Comparison of ENCODE assay signal across 10 cellular contexts in the genomic region with DNA sequence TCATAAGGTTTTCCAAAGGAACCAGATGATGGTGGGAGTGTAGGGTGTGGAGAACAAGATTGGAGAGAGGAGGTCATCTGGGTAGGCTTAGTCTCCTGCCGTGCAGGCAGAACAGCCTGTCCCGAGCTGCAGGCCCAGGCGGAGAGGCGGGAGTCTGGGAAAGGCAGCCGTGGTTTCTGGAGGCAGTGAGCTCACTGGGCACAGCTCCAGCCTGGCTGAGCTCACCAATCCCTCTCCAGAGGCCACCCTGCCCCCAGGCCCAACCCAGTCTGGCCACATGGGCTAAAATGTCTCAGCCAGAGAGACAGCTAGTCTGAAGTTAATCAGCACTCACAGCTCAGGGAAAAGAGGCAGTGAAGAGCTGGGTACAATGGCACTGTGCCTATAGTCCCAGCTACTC. TPM values are rescaled to one million over a fixed set of nuclear protein-coding genes. Genes with fewer than 3 reads are reported as not detected.
A peak's percentile ranks its signal among the peaks of the same experiment; 100 is the strongest.
DNase-seq lines count a peak whose midpoint lies in the region; ATAC-seq, FAIRE-seq and TF ChIP-seq lines count a peak whose summit lies in the region.
"Had no signal": no experiment of that assay in that cellular context is flagged by ENCODE, and none has a peak within 500 bp of the region (broad histone marks: within the 10 kb centered on the region; RNA-seq: fewer than 3 reads in every experiment).

No MANE protein-coding gene starts in this region.

- POLR2A ChIA-PET in Caco-2 (lab: Charles Lee) = no interaction called here

- H3K27me3 Mint-ChIP-seq in activated CD8-positive, alpha-beta memory T cell treated with anti-CD3 and anti-CD28 coated beads, Interleukin-2, amount 10 ng/mL, durations not matched to agents 7 days and 5 days = no peaks in the 10 kb centered on the region
- no peaks in the 10 kb centered on the region for H3K27me3 Mint-ChIP-seq in Caco-2 (ENCODE audit: insufficient read depth, unreplicated experiment)

- no peaks in the 10 kb centered on the region for H3K36me3 Mint-ChIP-seq in activated CD8-positive, alpha-beta memory T cell treated with anti-CD3 and anti-CD28 coated beads, Interleukin-2, amount 10 ng/mL, durations not matched to agents 7 days and 5 days
- H3K36me3 Mint-ChIP-seq in Caco-2 (ENCODE audit: insufficient read depth, unreplicated experiment) = no peaks in the 10 kb centered on the region

- no peak overlapping the region for H3K4me3 Mint-ChIP-seq in activated CD8-positive, alpha-beta memory T cell treated with anti-CD3 and anti-CD28 coated beads, Interleukin-2, amount 10 ng/mL, durations not matched to agents 7 days and 5 days
- H3K4me3 Mint-ChIP-seq in Caco-2 (ENCODE audit: unreplicated experiment) = no peak overlapping the region

- H3K36me3 ChIP-seq in vagina (peaks cover 0 to 24% of the 10 kb centered on the region in 2 donors), Caco-2 (ENCODE audit: control insufficient read depth, insufficient read depth, low read length) (peaks cover 1% of the 10 kb centered on the region; the same call in 1 of the 2 replicates)

- intact Hi-C loops in vagina (cut with DNase I) = no loop called here
- intact Hi-C loops in Caco-2 (cut with micrococcal nuclease; ENCODE audit: unreplicated experiment) = no loop called here

- peak overlapping the region; percentile 93 for H3K27ac ChIP-seq in vagina
- H3K27ac ChIP-seq: BLaER1 treated with 17β-estradiol and CSF1 and Interleukin-3, amounts not matched to agents 10 nM and 100 nM; cardiac muscle cell had no signal

- TF ChIP-seq CTCF in vagina (IDR thresholded peaks at IDR 0.05) = no peak
- no peak for TF ChIP-seq CTCF in Caco-2 (IDR thresholded peaks at IDR 0.05; ENCODE audit: insufficient read depth in 1 of 2, low read depth in 1 of 2, low read length in 1 of 2, severe bottlenecking in 1 of 2, unreplicated experiment in 1 of 2)

- H3K4me1 ChIP-seq in vagina (peaks cover 30% of the 10 kb centered on the region), Caco-2 (no peaks in the 10 kb centered on the region)

- no peak for DNase-seq in activated CD8-positive, alpha-beta memory T cell treated with anti-CD3 and anti-CD28 coated beads, Interleukin-2, amount 10 ng/mL, durations not matched to agents 7 days and 5 days
- DNase-seq in activated CD8-positive, alpha-beta memory T cell treated with anti-CD3 and anti-CD28 coated beads for 24 hours = no peak
- peak; percentile 75 for DNase-seq in midbrain (lab: John Stamatoyannopoulos, UW)
- peak in 1 of 2 donors; percentile 98 for DNase-seq in vagina (ENCODE audit: extremely low spot score in 2 of 2)
- no peak for DNase-seq in GDM1 (lab: John Stamatoyannopoulos, UW)
- DNase-seq in Caco-2 = no peak
- no peak for DNase-seq in activated CD8-positive, alpha-beta memory T cell treated with anti-CD3 and anti-CD28 coated beads, Interleukin-2, amount 50 U/mL, for 48 hours

- H3K9me3 ChIP-seq in vagina (no peaks in the 10 kb centered on the region), Caco-2 (no peaks in the 10 kb centered on the region)

- H3K27me3 ChIP-seq in vagina (no peaks in the 10 kb centered on the region), Caco-2 (replicated peaks; ENCODE audit: control insufficient read depth, insufficient read depth, low read length) (no peaks in the 10 kb centered on the region)
- H3K27me3 ChIP-seq: BLaER1 treated with 17β-estradiol and CSF1 and Interleukin-3, amounts not matched to agents 10 nM and 100 nM; cardiac muscle cell had no signal

- CTCF ChIA-PET in activated CD8-positive, alpha-beta memory T cell treated with anti-CD3 and anti-CD28 coated beads, Interleukin-2, amount 10 ng/mL, durations not matched to agents 7 days and 5 days (lab: Charles Lee) = interaction anchor here (2.5 kb wide), 1 partner anchor 23 kb away, joined by 9 read pairs; no protein-coding TSS in a partner anchor
- CTCF ChIA-PET in Caco-2 (lab: Charles Lee) = no interaction called here

- ATAC-seq in activated CD8-positive, alpha-beta memory T cell treated with anti-CD3 and anti-CD28 coated beads, Interleukin-2, amount 10 ng/mL, durations not matched to agents 7 days and 5 days = no peak

- H3K4me1 Mint-ChIP-seq in activated CD8-positive, alpha-beta memory T cell treated with anti-CD3 and anti-CD28 coated beads, Interleukin-2, amount 10 ng/mL, durations not matched to agents 7 days and 5 days = no peaks in the 10 kb centered on the region
- no peaks in the 10 kb centered on the region for H3K4me1 Mint-ChIP-seq in Caco-2 (ENCODE audit: low read depth, unreplicated experiment)

- no TSS peak for BruUV-seq in Caco-2 (replicated peaks; lab: Mats Ljungman, UMichigan)

- H3K4me3 ChIP-seq in vagina (no peak overlapping the region), Caco-2 (ENCODE audit: low read depth, low read length) (no peak overlapping the region)
- H3K4me3 ChIP-seq: BLaER1 treated with 17β-estradiol and CSF1 and Interleukin-3, amounts not matched to agents 10 nM and 100 nM; cardiac muscle cell had no signal

- no peaks in the 10 kb centered on the region for H3K9me3 Mint-ChIP-seq in activated CD8-positive, alpha-beta memory T cell treated with anti-CD3 and anti-CD28 coated beads, Interleukin-2, amount 10 ng/mL, durations not matched to agents 7 days and 5 days (ENCODE audit: low read depth)
- no peaks in the 10 kb centered on the region for H3K9me3 Mint-ChIP-seq in Caco-2 (ENCODE audit: unreplicated experiment)

- peak overlapping the region; percentile 10 for H3K27ac Mint-ChIP-seq in activated CD8-positive, alpha-beta memory T cell treated with anti-CD3 and anti-CD28 coated beads, Interleukin-2, amount 10 ng/mL, durations not matched to agents 7 days and 5 days
- no peak overlapping the region for H3K27ac Mint-ChIP-seq in Caco-2 (ENCODE audit: unreplicated experiment)

- no peak for TF ChIP-seq POLR2A in vagina (IDR thresholded peaks at IDR 0.05)

- FAIRE-seq in endometrium (lab: Jason Lieb, UNC) = peak; percentile 91

RNA-seq across cellular contexts. Expression of a gene that starts 12.3 kb away (rescaled TPM):
- total RNA-seq in activated CD8-positive, alpha-beta memory T cell treated with anti-CD3 and anti-CD28 coated beads, Interleukin-2, amount 10 ng/mL, durations not matched to agents 7 days and 5 days = 10 to 100 TPM in 1 of 2 experiments, 1 to 10 TPM in 1; 8.3 to 19.4 TPM
- 42.0 TPM for total RNA-seq in vagina
- 41.0 and 42.3 TPM in 2 replicates for total RNA-seq in Caco-2 (2022)

RNA-seq across cellular contexts. Expression of a gene that starts 42.2 kb away (rescaled TPM):
- 1 to 10 TPM in 1 of 2 experiments, not detected in 1; 2.3 TPM for total RNA-seq in activated CD8-positive, alpha-beta memory T cell treated with anti-CD3 and anti-CD28 coated beads, Interleukin-2, amount 10 ng/mL, durations not matched to agents 7 days and 5 days
- total RNA-seq in vagina (76.4 TPM), Caco-2 (2022) (not detected in 2 replicates)

Comparison
In these comparisons a context has a peak if more than half of its experiments do, and no peak if none do; other contexts are left out.
1. RNA of a gene that starts 42.2 kb away (total RNA-seq): 76.4 TPM in vagina (single experiment); 2.3 TPM in activated CD8-positive, alpha-beta memory T cell treated with anti-CD3 and anti-CD28 coated beads, Interleukin-2, amount 10 ng/mL, durations not matched to agents 7 days and 5 days and not detected in Caco-2; every median in the first group is over 10 times any median in the second.